ENCODE assay signal across 1 cellular context in the genomic region with DNA sequence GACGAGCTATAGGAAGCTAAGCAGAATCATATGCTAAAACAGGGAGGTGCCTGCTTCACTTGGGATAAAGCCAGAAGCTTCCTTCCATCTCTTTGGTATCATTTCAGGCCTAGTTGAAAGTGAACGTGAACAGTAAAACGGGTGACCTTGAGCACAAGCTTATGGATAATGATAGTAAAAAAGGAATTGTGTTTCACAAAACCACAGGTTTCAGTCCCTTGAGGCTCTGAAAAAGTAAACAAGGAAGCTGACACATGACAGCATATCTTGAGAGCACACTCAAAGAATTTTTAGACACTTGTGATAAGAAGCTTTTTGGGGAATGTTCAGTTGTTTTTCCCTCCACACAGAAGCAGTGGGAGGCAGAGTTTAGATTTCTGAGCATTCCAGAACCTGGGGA.
TF ChIP-seq lines count a peak whose summit lies in the region.

No MANE protein-coding gene starts in this region.

TF ChIP-seq in K562, 482 proteins besides CTCF, POLR2A, EP300 and RAD21 (continued from another document):
- TF ChIP-seq, protein P1, sequence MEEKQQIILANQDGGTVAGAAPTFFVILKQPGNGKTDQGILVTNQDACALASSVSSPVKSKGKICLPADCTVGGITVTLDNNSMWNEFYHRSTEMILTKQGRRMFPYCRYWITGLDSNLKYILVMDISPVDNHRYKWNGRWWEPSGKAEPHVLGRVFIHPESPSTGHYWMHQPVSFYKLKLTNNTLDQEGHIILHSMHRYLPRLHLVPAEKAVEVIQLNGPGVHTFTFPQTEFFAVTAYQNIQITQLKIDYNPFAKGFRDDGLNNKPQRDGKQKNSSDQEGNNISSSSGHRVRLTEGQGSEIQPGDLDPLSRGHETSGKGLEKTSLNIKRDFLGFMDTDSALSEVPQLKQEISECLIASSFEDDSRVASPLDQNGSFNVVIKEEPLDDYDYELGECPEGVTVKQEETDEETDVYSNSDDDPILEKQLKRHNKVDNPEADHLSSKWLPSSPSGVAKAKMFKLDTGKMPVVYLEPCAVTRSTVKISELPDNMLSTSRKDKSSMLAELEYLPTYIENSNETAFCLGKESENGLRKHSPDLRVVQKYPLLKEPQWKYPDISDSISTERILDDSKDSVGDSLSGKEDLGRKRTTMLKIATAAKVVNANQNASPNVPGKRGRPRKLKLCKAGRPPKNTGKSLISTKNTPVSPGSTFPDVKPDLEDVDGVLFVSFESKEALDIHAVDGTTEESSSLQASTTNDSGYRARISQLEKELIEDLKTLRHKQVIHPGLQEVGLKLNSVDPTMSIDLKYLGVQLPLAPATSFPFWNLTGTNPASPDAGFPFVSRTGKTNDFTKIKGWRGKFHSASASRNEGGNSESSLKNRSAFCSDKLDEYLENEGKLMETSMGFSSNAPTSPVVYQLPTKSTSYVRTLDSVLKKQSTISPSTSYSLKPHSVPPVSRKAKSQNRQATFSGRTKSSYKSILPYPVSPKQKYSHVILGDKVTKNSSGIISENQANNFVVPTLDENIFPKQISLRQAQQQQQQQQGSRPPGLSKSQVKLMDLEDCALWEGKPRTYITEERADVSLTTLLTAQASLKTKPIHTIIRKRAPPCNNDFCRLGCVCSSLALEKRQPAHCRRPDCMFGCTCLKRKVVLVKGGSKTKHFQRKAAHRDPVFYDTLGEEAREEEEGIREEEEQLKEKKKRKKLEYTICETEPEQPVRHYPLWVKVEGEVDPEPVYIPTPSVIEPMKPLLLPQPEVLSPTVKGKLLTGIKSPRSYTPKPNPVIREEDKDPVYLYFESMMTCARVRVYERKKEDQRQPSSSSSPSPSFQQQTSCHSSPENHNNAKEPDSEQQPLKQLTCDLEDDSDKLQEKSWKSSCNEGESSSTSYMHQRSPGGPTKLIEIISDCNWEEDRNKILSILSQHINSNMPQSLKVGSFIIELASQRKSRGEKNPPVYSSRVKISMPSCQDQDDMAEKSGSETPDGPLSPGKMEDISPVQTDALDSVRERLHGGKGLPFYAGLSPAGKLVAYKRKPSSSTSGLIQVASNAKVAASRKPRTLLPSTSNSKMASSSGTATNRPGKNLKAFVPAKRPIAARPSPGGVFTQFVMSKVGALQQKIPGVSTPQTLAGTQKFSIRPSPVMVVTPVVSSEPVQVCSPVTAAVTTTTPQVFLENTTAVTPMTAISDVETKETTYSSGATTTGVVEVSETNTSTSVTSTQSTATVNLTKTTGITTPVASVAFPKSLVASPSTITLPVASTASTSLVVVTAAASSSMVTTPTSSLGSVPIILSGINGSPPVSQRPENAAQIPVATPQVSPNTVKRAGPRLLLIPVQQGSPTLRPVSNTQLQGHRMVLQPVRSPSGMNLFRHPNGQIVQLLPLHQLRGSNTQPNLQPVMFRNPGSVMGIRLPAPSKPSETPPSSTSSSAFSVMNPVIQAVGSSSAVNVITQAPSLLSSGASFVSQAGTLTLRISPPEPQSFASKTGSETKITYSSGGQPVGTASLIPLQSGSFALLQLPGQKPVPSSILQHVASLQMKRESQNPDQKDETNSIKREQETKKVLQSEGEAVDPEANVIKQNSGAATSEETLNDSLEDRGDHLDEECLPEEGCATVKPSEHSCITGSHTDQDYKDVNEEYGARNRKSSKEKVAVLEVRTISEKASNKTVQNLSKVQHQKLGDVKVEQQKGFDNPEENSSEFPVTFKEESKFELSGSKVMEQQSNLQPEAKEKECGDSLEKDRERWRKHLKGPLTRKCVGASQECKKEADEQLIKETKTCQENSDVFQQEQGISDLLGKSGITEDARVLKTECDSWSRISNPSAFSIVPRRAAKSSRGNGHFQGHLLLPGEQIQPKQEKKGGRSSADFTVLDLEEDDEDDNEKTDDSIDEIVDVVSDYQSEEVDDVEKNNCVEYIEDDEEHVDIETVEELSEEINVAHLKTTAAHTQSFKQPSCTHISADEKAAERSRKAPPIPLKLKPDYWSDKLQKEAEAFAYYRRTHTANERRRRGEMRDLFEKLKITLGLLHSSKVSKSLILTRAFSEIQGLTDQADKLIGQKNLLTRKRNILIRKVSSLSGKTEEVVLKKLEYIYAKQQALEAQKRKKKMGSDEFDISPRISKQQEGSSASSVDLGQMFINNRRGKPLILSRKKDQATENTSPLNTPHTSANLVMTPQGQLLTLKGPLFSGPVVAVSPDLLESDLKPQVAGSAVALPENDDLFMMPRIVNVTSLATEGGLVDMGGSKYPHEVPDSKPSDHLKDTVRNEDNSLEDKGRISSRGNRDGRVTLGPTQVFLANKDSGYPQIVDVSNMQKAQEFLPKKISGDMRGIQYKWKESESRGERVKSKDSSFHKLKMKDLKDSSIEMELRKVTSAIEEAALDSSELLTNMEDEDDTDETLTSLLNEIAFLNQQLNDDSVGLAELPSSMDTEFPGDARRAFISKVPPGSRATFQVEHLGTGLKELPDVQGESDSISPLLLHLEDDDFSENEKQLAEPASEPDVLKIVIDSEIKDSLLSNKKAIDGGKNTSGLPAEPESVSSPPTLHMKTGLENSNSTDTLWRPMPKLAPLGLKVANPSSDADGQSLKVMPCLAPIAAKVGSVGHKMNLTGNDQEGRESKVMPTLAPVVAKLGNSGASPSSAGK (IDR thresholded peaks at IDR 0.05) = 0 out of 2 replicates have a peak, but pooled peaks have one; percentile 28
- no peak for TF ChIP-seq DDX20 (tag; IDR thresholded peaks at IDR 0.05; ENCODE audit: low read depth)
- TF ChIP-seq MYNN (IDR thresholded peaks at IDR 0.05) = no peak
- no peak for TF ChIP-seq MYNN (CRISPR knock-in tag; IDR thresholded peaks at IDR 0.05)
- no peak for TF ChIP-seq ETV5 (CRISPR knock-in tag; IDR thresholded peaks at IDR 0.05; ENCODE audit: low read depth)
- no peak for TF ChIP-seq GABPA (tag; conservative IDR thresholded peaks at IDR 0.05; ENCODE audit: low read depth)
- TF ChIP-seq, protein P2, sequence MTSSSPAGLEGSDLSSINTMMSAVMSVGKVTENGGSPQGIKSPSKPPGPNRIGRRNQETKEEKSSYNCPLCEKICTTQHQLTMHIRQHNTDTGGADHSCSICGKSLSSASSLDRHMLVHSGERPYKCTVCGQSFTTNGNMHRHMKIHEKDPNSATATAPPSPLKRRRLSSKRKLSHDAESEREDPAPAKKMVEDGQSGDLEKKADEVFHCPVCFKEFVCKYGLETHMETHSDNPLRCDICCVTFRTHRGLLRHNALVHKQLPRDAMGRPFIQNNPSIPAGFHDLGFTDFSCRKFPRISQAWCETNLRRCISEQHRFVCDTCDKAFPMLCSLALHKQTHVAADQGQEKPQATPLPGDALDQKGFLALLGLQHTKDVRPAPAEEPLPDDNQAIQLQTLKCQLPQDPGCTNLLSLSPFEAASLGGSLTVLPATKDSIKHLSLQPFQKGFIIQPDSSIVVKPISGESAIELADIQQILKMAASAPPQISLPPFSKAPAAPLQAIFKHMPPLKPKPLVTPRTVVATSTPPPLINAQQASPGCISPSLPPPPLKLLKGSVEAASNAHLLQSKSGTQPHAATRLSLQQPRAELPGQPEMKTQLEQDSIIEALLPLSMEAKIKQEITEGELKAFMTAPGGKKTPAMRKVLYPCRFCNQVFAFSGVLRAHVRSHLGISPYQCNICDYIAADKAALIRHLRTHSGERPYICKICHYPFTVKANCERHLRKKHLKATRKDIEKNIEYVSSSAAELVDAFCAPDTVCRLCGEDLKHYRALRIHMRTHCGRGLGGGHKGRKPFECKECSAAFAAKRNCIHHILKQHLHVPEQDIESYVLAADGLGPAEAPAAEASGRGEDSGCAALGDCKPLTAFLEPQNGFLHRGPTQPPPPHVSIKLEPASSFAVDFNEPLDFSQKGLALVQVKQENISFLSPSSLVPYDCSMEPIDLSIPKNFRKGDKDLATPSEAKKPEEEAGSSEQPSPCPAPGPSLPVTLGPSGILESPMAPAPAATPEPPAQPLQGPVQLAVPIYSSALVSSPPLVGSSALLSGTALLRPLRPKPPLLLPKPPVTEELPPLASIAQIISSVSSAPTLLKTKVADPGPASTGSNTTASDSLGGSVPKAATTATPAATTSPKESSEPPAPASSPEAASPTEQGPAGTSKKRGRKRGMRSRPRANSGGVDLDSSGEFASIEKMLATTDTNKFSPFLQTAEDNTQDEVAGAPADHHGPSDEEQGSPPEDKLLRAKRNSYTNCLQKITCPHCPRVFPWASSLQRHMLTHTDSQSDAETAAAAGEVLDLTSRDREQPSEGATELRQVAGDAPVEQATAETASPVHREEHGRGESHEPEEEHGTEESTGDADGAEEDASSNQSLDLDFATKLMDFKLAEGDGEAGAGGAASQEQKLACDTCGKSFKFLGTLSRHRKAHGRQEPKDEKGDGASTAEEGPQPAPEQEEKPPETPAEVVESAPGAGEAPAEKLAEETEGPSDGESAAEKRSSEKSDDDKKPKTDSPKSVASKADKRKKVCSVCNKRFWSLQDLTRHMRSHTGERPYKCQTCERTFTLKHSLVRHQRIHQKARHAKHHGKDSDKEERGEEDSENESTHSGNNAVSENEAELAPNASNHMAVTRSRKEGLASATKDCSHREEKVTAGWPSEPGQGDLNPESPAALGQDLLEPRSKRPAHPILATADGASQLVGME (CRISPR knock-in tag; IDR thresholded peaks at IDR 0.05) = no peak
- no peak for TF ChIP-seq ZNF23 (CRISPR knock-in tag; IDR thresholded peaks at IDR 0.05)
- TF ChIP-seq, protein P3, sequence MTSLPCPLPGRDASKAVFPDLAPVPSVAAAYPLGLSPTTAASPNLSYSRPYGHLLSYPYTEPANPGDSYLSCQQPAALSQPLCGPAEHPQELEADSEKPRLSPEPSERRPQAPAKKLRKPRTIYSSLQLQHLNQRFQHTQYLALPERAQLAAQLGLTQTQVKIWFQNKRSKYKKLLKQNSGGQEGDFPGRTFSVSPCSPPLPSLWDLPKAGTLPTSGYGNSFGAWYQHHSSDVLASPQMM (CRISPR knock-in tag; IDR thresholded peaks at IDR 0.05) = no peak
TF ChIP-seq in K562: peak in this region for 45.
